8 cellular contexts compared by ENCODE assay signal in genomic region chr11:64863381-64864060, GRCh38. TPM values are rescaled to one million over a fixed set of nuclear protein-coding genes. Genes with fewer than 3 reads are reported as not detected.
DNase-seq lines count a peak whose midpoint lies in the region; ATAC-seq and TF ChIP-seq lines count a peak whose summit lies in the region.

No MANE protein-coding gene starts in this region.

- H3K4me3 ChIP-seq in stomach smooth muscle (ENCODE audit: low read length in 2 of 2) = peak overlapping the region in 1 of 2 donors; percentile 54
- peak overlapping the region in 1 of 2 donors; percentile 1 for H3K4me3 ChIP-seq in foreskin fibroblast (ENCODE audit: low read depth in 1 of 2, low read length in 2 of 2)

- H3K27ac Mint-ChIP-seq in IgD-negative memory B cell = peak overlapping the region; percentile 90 to 96 (median 93)
- peak overlapping the region; percentile 95 for H3K27ac Mint-ChIP-seq in activated naive CD8-positive, alpha-beta T cell treated with anti-CD3 and anti-CD28 coated beads, Interleukin-2, amount 10 ng/mL, durations not matched to agents 7 days and 5 days

- H3K4me1 Mint-ChIP-seq in IgD-negative memory B cell = peaks cover 52 to 68% (median 60%) of the 10 kb centered on the region in 3 donors
- H3K4me1 Mint-ChIP-seq in activated naive CD8-positive, alpha-beta T cell treated with anti-CD3 and anti-CD28 coated beads, Interleukin-2, amount 10 ng/mL, durations not matched to agents 7 days and 5 days = peaks cover 67% of the 10 kb centered on the region

- no peaks in the 10 kb centered on the region for H3K27me3 ChIP-seq in layer of hippocampus (ENCODE audit: control insufficient read depth, insufficient read depth, low read length)
- no peaks in the 10 kb centered on the region for H3K27me3 ChIP-seq in stomach smooth muscle (ENCODE audit: control insufficient read depth in 1 of 2, insufficient read depth in 2 of 2, low read length in 2 of 2)

- H3K4me1 ChIP-seq in stomach smooth muscle (ENCODE audit: control insufficient read depth, insufficient read depth, low read length) = peaks cover 79% of the 10 kb centered on the region

- H3K36me3 Mint-ChIP-seq in IgD-negative memory B cell = peaks cover 9% of the 10 kb centered on the region
- H3K36me3 Mint-ChIP-seq in activated naive CD8-positive, alpha-beta T cell treated with anti-CD3 and anti-CD28 coated beads, Interleukin-2, amount 10 ng/mL, durations not matched to agents 7 days and 5 days = peaks cover 16% of the 10 kb centered on the region

- POLR2A ChIA-PET in activated naive CD8-positive, alpha-beta T cell treated with anti-CD3 and anti-CD28 coated beads, Interleukin-2, amount 10 ng/mL, durations not matched to agents 7 days and 5 days (lab: Charles Lee) = interaction anchor here (1.2 to 27.4 kb wide), 5 partner anchors 12 to 254 kb away, joined by 3 to 782 read pairs (median 5); partner anchors contain the start of genes EHD1 and ZNHIT2

- peaks cover 1% of the 10 kb centered on the region for H3K27me3 Mint-ChIP-seq in IgD-negative memory B cell
- H3K27me3 Mint-ChIP-seq in activated naive CD8-positive, alpha-beta T cell treated with anti-CD3 and anti-CD28 coated beads, Interleukin-2, amount 10 ng/mL, durations not matched to agents 7 days and 5 days = no peaks in the 10 kb centered on the region

- H3K4me3 Mint-ChIP-seq in IgD-negative memory B cell = peak overlapping the region; percentile 8 to 86 (median 51)
- H3K4me3 Mint-ChIP-seq in activated naive CD8-positive, alpha-beta T cell treated with anti-CD3 and anti-CD28 coated beads, Interleukin-2, amount 10 ng/mL, durations not matched to agents 7 days and 5 days = peak overlapping the region; percentile 74

- peaks cover 10 to 12% of the 10 kb centered on the region in 2 donors for H3K36me3 ChIP-seq in stomach smooth muscle (ENCODE audit: control insufficient read depth in 2 of 2, insufficient read depth in 2 of 2, low read length in 2 of 2)

- H3K9ac ChIP-seq in stomach smooth muscle (ENCODE audit: low read length in 2 of 2) = peak overlapping the region; percentile 86 to 88

- no peak for TF ChIP-seq CTCF in foreskin fibroblast (IDR thresholded peaks at IDR 0.05; ENCODE audit: low read depth, low read length)

- peaks cover 0 to 3% of the 10 kb centered on the region in 2 donors for H3K9me3 ChIP-seq in stomach smooth muscle (ENCODE audit: control insufficient read depth in 2 of 2, low read length in 2 of 2)

- DNase-seq in activated naive CD8-positive, alpha-beta T cell treated with anti-CD3 and anti-CD28 coated beads, Interleukin-2, amount 10 ng/mL, durations not matched to agents 7 days and 5 days = no peak
- no peak for DNase-seq in DMS53 (lab: John Stamatoyannopoulos, UW)
- DNase-seq in foreskin fibroblast = no peak
- DNase-seq in cerebellar cortex (ENCODE audit: low spot score) = no peak

- ATAC-seq in activated naive CD8-positive, alpha-beta T cell treated with anti-CD3 and anti-CD28 coated beads, Interleukin-2, amount 10 ng/mL, durations not matched to agents 7 days and 5 days (ENCODE audit: low read depth) = no peak
- ATAC-seq in GM19463 (IDR thresholded peaks at IDR 0.05; ENCODE audit: unreplicated experiment) = no peak

- H3K27ac ChIP-seq in layer of hippocampus (ENCODE audit: low read depth, low read length) (peak overlapping the region; percentile 76), stomach smooth muscle (ENCODE audit: low read length) (peak overlapping the region; percentile 99)

- peaks cover 0 to 2% (median 0%) of the 10 kb centered on the region in 3 donors for H3K9me3 Mint-ChIP-seq in IgD-negative memory B cell
- H3K9me3 Mint-ChIP-seq in activated naive CD8-positive, alpha-beta T cell treated with anti-CD3 and anti-CD28 coated beads, Interleukin-2, amount 10 ng/mL, durations not matched to agents 7 days and 5 days = no peaks in the 10 kb centered on the region

RNA-seq across cellular contexts. Expression of gene EHD1, which starts 14.9 kb away (rescaled TPM):
- 210 TPM for polyA plus RNA-seq in IgD-negative memory B cell
- 100 to 1,000 TPM; 187 to 195 TPM for total RNA-seq in activated naive CD8-positive, alpha-beta T cell treated with anti-CD3 and anti-CD28 coated beads, Interleukin-2, amount 10 ng/mL, durations not matched to agents 7 days and 5 days

RNA-seq across cellular contexts. Expression of gene CDC42BPG, which starts 19.1 kb away (rescaled TPM):
- polyA plus RNA-seq in IgD-negative memory B cell = 0.15 TPM
- total RNA-seq in activated naive CD8-positive, alpha-beta T cell treated with anti-CD3 and anti-CD28 coated beads, Interleukin-2, amount 10 ng/mL, durations not matched to agents 7 days and 5 days = 1 to 10 TPM; 3.4 to 3.5 TPM

RNA-seq across cellular contexts. Expression of gene MEN1, which starts 53.2 kb away (rescaled TPM):
- 36.4 TPM for polyA plus RNA-seq in IgD-negative memory B cell
- total RNA-seq in activated naive CD8-positive, alpha-beta T cell treated with anti-CD3 and anti-CD28 coated beads, Interleukin-2, amount 10 ng/mL, durations not matched to agents 7 days and 5 days = 10 to 100 TPM; 37.4 to 39.0 TPM

RNA-seq across cellular contexts. Expression of gene ATG2A, which starts 53.5 kb away (rescaled TPM):
- 3.9 TPM for polyA plus RNA-seq in IgD-negative memory B cell
- 10 to 100 TPM; 34.5 to 39.7 TPM for total RNA-seq in activated naive CD8-positive, alpha-beta T cell treated with anti-CD3 and anti-CD28 coated beads, Interleukin-2, amount 10 ng/mL, durations not matched to agents 7 days and 5 days
